Comparison of ENCODE assay signal across 8 cellular contexts in the genomic region with DNA sequence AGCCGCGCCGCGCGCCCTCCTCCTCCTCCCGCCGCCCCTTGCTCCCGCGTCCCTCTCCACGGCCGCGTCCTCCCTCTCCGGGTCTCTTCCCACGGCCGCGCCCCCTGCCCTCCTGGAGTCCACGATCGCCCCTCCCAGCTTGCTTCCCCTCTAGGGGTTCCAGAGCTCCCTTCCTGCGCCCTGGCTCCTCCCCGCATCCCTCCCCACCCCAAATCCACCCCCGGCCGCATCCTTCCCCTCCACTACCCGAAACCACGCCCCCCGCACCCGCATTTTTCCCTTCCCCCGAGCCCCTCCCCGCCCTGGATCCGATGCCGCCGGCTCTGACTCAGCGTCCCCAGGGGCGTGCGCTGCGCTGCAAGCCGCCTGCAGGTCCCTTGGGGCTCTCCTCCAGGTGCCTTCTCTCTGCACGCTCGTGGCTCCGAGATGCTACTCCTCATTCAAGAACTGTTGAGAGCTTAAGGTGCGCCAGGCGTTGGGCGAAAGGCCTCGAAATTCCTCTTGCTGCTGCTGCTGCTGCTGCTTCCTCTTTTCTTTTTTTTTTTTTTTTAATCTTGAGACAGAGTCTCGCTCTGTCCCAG. TPM values are rescaled to one million over a fixed set of nuclear protein-coding genes. Genes with fewer than 3 reads are reported as not detected.
DNase-seq lines count a peak whose midpoint lies in the region; ATAC-seq and TF ChIP-seq lines count a peak whose summit lies in the region.

No MANE protein-coding gene starts in this region.

- TF ChIP-seq CTCF in HCT116 (IDR thresholded peaks at IDR 0.05 in 2 of 3, conservative IDR thresholded peaks at IDR 0.05 in 1 of 3; ENCODE audit: borderline replicate concordance in 1 of 3, insufficient read depth in 1 of 3, low read depth in 2 of 3, low read length in 2 of 3) (no peak), dorsolateral prefrontal cortex (IDR thresholded peaks at IDR 0.05 in 54 of 56, conservative IDR thresholded peaks at IDR 0.05 in 2 of 56; ENCODE audit: low read depth in 1 of 56, partially characterized antibody in 56 of 56) (no peak), mucosa of descending colon (IDR thresholded peaks at IDR 0.05) (no peak)
- no peak for TF ChIP-seq CTCF in activated CD8-positive, alpha-beta T cell treated with anti-CD3 and anti-CD28 coated beads for 36 hours (IDR thresholded peaks at IDR 0.05)

- RAD21 ChIA-PET in HCT116 (lab: Charles Lee; ENCODE audit: low non-redundant PET in 1 of 2, low total read pairs in 2 of 2, uncharacterized antibody in 2 of 2, unreplicated experiment in 2 of 2): no interaction called here

- no peak for TF ChIP-seq POLR2A in HCT116 (IDR thresholded peaks at IDR 0.05; ENCODE audit: borderline replicate concordance, extremely low read depth, insufficient read depth, insufficient read length)

- POLR2A ChIA-PET in HCT116 (lab: Charles Lee): no interaction called here
- POLR2A ChIA-PET in activated CD8-positive, alpha-beta T cell treated with anti-CD3 and anti-CD28 coated beads for 36 hours (lab: Charles Lee): no interaction called here

- no peaks in the 10 kb centered on the region for H3K79me2 ChIP-seq in HCT116 (ENCODE audit: insufficient read depth, low read length)

- TF ChIP-seq RAD21 in HCT116 (IDR thresholded peaks at IDR 0.05; ENCODE audit: low read depth): no peak

- H3K4me1 ChIP-seq in HCT116 (ENCODE audit: control insufficient read depth in 1 of 2, insufficient read depth in 2 of 2, low read length in 2 of 2) (peaks cover 24 to 37% of the 10 kb centered on the region in 2 experiments), mucosa of descending colon (ENCODE audit: low read depth) (peaks cover 3% of the 10 kb centered on the region)

- H3K27me3 ChIP-seq in HCT116 (ENCODE audit: insufficient read depth, low read length): no peaks in the 10 kb centered on the region
- H3K27me3 ChIP-seq in dorsolateral prefrontal cortex: peaks cover 0 to 38% (median 5%) of the 10 kb centered on the region in 45 donors

- in situ Hi-C loops in G401 (cut with HindIII; ENCODE audit: low sequenced_read_pairs): no loop called here

- BruUV-seq in HCT116 (replicated peaks; lab: Mats Ljungman, UMichigan): no TSS peak

- no peaks in the 10 kb centered on the region for H4K20me1 ChIP-seq in HCT116 (ENCODE audit: insufficient read depth)

- no peaks in the 10 kb centered on the region for H3K4me1 Mint-ChIP-seq in activated CD8-positive, alpha-beta T cell treated with anti-CD3 and anti-CD28 coated beads for 36 hours (ENCODE audit: low read depth)

- peak overlapping the region; percentile 57 for H3K4me2 ChIP-seq in HCT116 (ENCODE audit: low read length)

- H3K9me3 ChIP-seq in HCT116 (ENCODE audit: control insufficient read depth in 1 of 2, insufficient read depth in 1 of 2, low read depth in 1 of 2, low read length in 2 of 2): no peaks in the 10 kb centered on the region
- no peaks in the 10 kb centered on the region for H3K9me3 ChIP-seq in mucosa of descending colon

- peak overlapping the region; percentile 65 for H3K4me3 Mint-ChIP-seq in activated CD8-positive, alpha-beta T cell treated with anti-CD3 and anti-CD28 coated beads for 36 hours

- CTCF ChIA-PET in HCT116 (lab: Charles Lee): interaction anchor here (0.6 kb wide), 1 partner anchor 257 kb away, joined by 3 read pairs; no protein-coding TSS in a partner anchor
- CTCF ChIA-PET in activated CD8-positive, alpha-beta T cell treated with anti-CD3 and anti-CD28 coated beads for 36 hours (lab: Charles Lee): interaction anchor here (1.4 kb wide), 1 partner anchor 9 kb away, joined by 3 read pairs; no protein-coding TSS in a partner anchor

- DNase-seq in G401 (ENCODE audit: low spot score) (peak; percentile 67), HCT116 (ENCODE audit: low read depth, low spot score) (no peak), NCI-H1694 treated with DMSO at 0.1 percent for 48 hours (lab: John Stamatoyannopoulos, UW) (peak; percentile 53), dorsolateral prefrontal cortex (peak; percentile 38 to 91 (median 80)), mucosa of descending colon (peak in 2 of 3 donors; percentile 37 to 65), HPDE6-E6E7 (ENCODE audit: extremely low spot score) (no peak)
- DNase-seq in activated CD8-positive, alpha-beta T cell treated with anti-CD3 and anti-CD28 coated beads for 36 hours: peak; percentile 79
- peak; percentile 25 to 41 for DNase-seq in stimulated activated CD8-positive, alpha-beta memory T cell treated with anti-CD3 and anti-CD28 coated beads, Interleukin-7, amount 100 ng/mL, for 1 hour (ENCODE audit: low read depth in 2 of 2)

- 0 out of 4 replicates have a peak overlapping the region, but pooled peaks of 1 of the 2 experiments have one; percentile 16 for H3K4me3 ChIP-seq in HCT116 (replicated peaks in 1 of 2; ENCODE audit: low read depth in 1 of 2, low read length in 2 of 2)
- peak overlapping the region in 56 of 59 donors; percentile 21 to 77 (median 62) for H3K4me3 ChIP-seq in dorsolateral prefrontal cortex
- H3K4me3 ChIP-seq in mucosa of descending colon: no peak overlapping the region

- H3K36me3 ChIP-seq in HCT116 (ENCODE audit: control insufficient read depth in 1 of 2, insufficient read depth in 2 of 2, low read length in 2 of 2) (no peaks in the 10 kb centered on the region), mucosa of descending colon (ENCODE audit: low read depth) (no peaks in the 10 kb centered on the region)

- H3K36me3 Mint-ChIP-seq in activated CD8-positive, alpha-beta T cell treated with anti-CD3 and anti-CD28 coated beads for 36 hours (ENCODE audit: low read depth): no peaks in the 10 kb centered on the region

- peaks cover 21% of the 10 kb centered on the region for H3K27me3 Mint-ChIP-seq in activated CD8-positive, alpha-beta T cell treated with anti-CD3 and anti-CD28 coated beads for 36 hours

- H3K27ac ChIP-seq in HCT116 (ENCODE audit: low read depth, low read length) (no peak overlapping the region), dorsolateral prefrontal cortex (peak overlapping the region in 46 of 59 donors; percentile 32 to 95 (median 86))

- intact Hi-C loops in HCT116 (cut with micrococcal nuclease): no loop called here
- intact Hi-C loops in activated CD8-positive, alpha-beta T cell treated with anti-CD3 and anti-CD28 coated beads for 36 hours (cut with micrococcal nuclease): no loop called here
- intact Hi-C loops in dorsolateral prefrontal cortex (cut with DNase I): no loop called here
- intact Hi-C loops in mucosa of descending colon (cut with DNase I, micrococcal nuclease): no loop called here

- H3K9me3 Mint-ChIP-seq in activated CD8-positive, alpha-beta T cell treated with anti-CD3 and anti-CD28 coated beads for 36 hours: no peaks in the 10 kb centered on the region

- H3K9me2 ChIP-seq in HCT116 (ENCODE audit: insufficient read depth): no peaks in the 10 kb centered on the region

- H3K27ac Mint-ChIP-seq in activated CD8-positive, alpha-beta T cell treated with anti-CD3 and anti-CD28 coated beads for 36 hours: no peak overlapping the region

- no peak overlapping the region for H2AFZ ChIP-seq in HCT116 (ENCODE audit: low read depth, low read length, poor library complexity, severe bottlenecking)

- ATAC-seq in HCT116 (peak; percentile 75), mucosa of descending colon (peak; percentile 56)
- peak; percentile 90 for ATAC-seq in activated CD8-positive, alpha-beta T cell treated with anti-CD3 and anti-CD28 coated beads for 36 hours

- H3K9ac ChIP-seq in HCT116 (ENCODE audit: low read length): no peak overlapping the region

TF ChIP-seq in HCT116, 20 proteins besides CTCF, POLR2A, EP300 and RAD21 (continues in another document):
- TF ChIP-seq POLR2AphosphoS5 (IDR thresholded peaks at IDR 0.05; ENCODE audit: low read depth, low read length): no peak
- TF ChIP-seq, protein P1, sequence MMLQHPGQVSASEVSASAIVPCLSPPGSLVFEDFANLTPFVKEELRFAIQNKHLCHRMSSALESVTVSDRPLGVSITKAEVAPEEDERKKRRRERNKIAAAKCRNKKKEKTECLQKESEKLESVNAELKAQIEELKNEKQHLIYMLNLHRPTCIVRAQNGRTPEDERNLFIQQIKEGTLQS (IDR thresholded peaks at IDR 0.05): no peak
- TF ChIP-seq YY1 (IDR thresholded peaks at IDR 0.05; ENCODE audit: extremely low read depth, insufficient replicate concordance, low read depth, low read length): no peak
- TF ChIP-seq CBX3 (IDR thresholded peaks at IDR 0.05; ENCODE audit: low read depth): no peak
- TF ChIP-seq SP1 (IDR thresholded peaks at IDR 0.05; ENCODE audit: low read depth): no peak
- TF ChIP-seq ELF1 (IDR thresholded peaks at IDR 0.05; ENCODE audit: borderline replicate concordance, low read depth): no peak

RNA-seq across cellular contexts. Expression of gene TMEM130, which starts 0.3 kb away (rescaled TPM):
- 3.9 and 18.1 TPM in 2 replicates for total RNA-seq in G401 (2014; rRNA removed; shearing (Covaris generic))
- total RNA-seq in HCT116 (2021; ENCODE audit: unreplicated experiment): not detected
- polyA plus RNA-seq in HCT116 (2012): 0.09 and 0.20 TPM in 2 replicates
- total RNA-seq in activated CD8-positive, alpha-beta T cell treated with anti-CD3 and anti-CD28 coated beads for 36 hours: under 1 TPM in 1 of 2 experiments, not detected in 1; 0.38 TPM
- 100 to 1,000 TPM in 119 of 120 experiments, 10 to 100 TPM in 1; 93.2 to 366 (median 269) TPM for total RNA-seq in dorsolateral prefrontal cortex
- 1 to 10 TPM in 1 of 3 donors, under 1 TPM in 2; 0.22 to 5.4 (median 0.38) TPM for total RNA-seq in mucosa of descending colon

RNA-seq across cellular contexts. Expression of gene TRRAP, which starts 8.2 kb away (rescaled TPM):
- 12.2 and 17.3 TPM in 2 replicates for total RNA-seq in G401 (2014; rRNA removed; shearing (Covaris generic))
- total RNA-seq in HCT116 (2021; ENCODE audit: unreplicated experiment): 44.5 TPM
- polyA plus RNA-seq in HCT116 (2012): 23.9 and 25.2 TPM in 2 replicates
- 10 to 100 TPM; 45.5 to 48.2 TPM for total RNA-seq in activated CD8-positive, alpha-beta T cell treated with anti-CD3 and anti-CD28 coated beads for 36 hours
- total RNA-seq in dorsolateral prefrontal cortex: 10 to 100 TPM; 35.4 to 72.2 (median 48.9) TPM
- 10 to 100 TPM; 36.2 to 47.8 (median 44.5) TPM for total RNA-seq in mucosa of descending colon

Comparison
In these comparisons a context has a peak if more than half of its experiments do, and no peak if none do; other contexts are left out.
1. DNase-seq: peak in G401 (single experiment), NCI-H1694 treated with DMSO at 0.1 percent for 48 hours (single experiment), activated CD8-positive, alpha-beta T cell treated with anti-CD3 and anti-CD28 coated beads for 36 hours (single experiment), dorsolateral prefrontal cortex (10 of 10), mucosa of descending colon (2 of 3) and stimulated activated CD8-positive, alpha-beta memory T cell treated with anti-CD3 and anti-CD28 coated beads, Interleukin-7, amount 100 ng/mL, for 1 hour (2 of 2); none in HCT116 (single experiment) and HPDE6-E6E7 (single experiment).
2. Peak in every context shown above with its lines, with median percentiles within 50 percentile points of each other: ATAC-seq.